In the genomic region with DNA sequence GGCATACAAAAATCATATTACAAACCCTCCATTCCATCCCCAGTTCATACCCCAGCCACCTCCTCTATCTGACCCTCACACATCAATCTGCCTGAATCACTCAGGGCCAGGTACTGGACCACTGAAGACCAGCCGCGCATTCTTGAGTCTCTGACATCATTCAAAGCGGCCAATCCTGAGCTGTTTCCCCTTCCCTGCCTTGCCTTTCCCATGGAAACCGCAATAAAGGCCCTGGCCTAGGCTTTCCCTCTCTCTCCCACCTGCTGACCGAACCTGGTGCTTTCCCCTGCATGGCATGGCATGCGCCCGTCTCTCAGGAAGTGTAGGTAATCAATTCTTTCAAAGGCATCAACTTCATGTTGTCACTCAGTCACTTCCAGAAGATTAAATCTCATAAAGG, we compare ENCODE assay signal across 20 cellular contexts. TPM values are rescaled to one million over a fixed set of nuclear protein-coding genes. Genes with fewer than 3 reads are reported as not detected.
A peak's percentile ranks its signal among the peaks of the same experiment; 100 is the strongest.
DNase-seq lines count a peak whose midpoint lies in the region; FAIRE-seq and TF ChIP-seq lines count a peak whose summit lies in the region.
"Had no signal": no experiment of that assay in that cellular context is flagged by ENCODE, and none has a peak within 500 bp of the region (broad histone marks: within the 10 kb centered on the region; RNA-seq: fewer than 3 reads in every experiment).

No MANE protein-coding gene starts in this region.

- H2BK120ac ChIP-seq in H1 (replicated peaks; ENCODE audit: low read depth, low read length) = no peak overlapping the region

- no peak overlapping the region; the same call in 1 of the 2 replicates for H2BK12ac ChIP-seq in H1 (ENCODE audit: low read depth, low read length)

- H2AFZ ChIP-seq in H1 (ENCODE audit: low read length) (no peak overlapping the region), neural progenitor cell (replicated peaks) (peak overlapping the region; percentile 45)

- H3K14ac ChIP-seq in H1 (ENCODE audit: insufficient read length) = no peak overlapping the region

- H3K4me1 ChIP-seq in BLaER1 = peaks cover 12% of the 10 kb centered on the region; the same call in 1 of the 2 replicates
- H3K4me1 ChIP-seq in HUES48 (ENCODE audit: control insufficient read depth, insufficient read depth, low read length) = peaks cover 7% of the 10 kb centered on the region; the same call in 1 of the 2 replicates
- peaks cover 0 to 6% (median 3%) of the 10 kb centered on the region in 4 experiments; a peak in 5 of 7 replicates for H3K4me1 ChIP-seq in H1 (replicated peaks in 1 of 4; ENCODE audit: control insufficient read depth in 3 of 4, insufficient read depth in 4 of 4, low read length in 3 of 4)
- H3K4me1 ChIP-seq in neural progenitor cell = no peaks in the 10 kb centered on the region
- H3K4me1 ChIP-seq: HAP-1 had no signal

- WGBS in H1 (ENCODE audit: extremely low coverage in 1 of 2, insufficient coverage in 1 of 2, insufficient read length in 1 of 2, insufficient replicate concordance in 2 of 2, low coverage in 1 of 2, low lambda C conversion rate in 2 of 2, missing lambda C conversion rate in 1 of 2), 2 experiments = 81% methylated on average over 7 of the region's 7 CpGs; no CpG with 5 or more reads in 1 of the 2 experiments

- DNase-seq in H1 (ENCODE audit: low read depth in 1 of 2, low spot score in 2 of 2) (no peak), neural progenitor cell (ENCODE audit: low spot score) (no peak), H7 (no peak), LoVo (ENCODE audit: low spot score) (no peak), dedifferentiated amniotic fluid mesenchymal stem cell (ENCODE audit: extremely low spot score) (no peak)
- DNase-seq: C1 segment of cervical spinal cord; CD4-positive, CD25-positive, alpha-beta regulatory T cell; CD8-positive, alpha-beta memory T cell; COR-L47; DMS 273 treated with DMSO at 0.1 percent for 48 hours; DMS53; DND-41; EL; GOT3 had no signal

- CTCF ChIA-PET in H1 (lab: Charles Lee; ENCODE audit: partially characterized antibody) = interaction anchor here (0.7 to 8.3 kb wide), 15 partner anchors 15 to 208 kb away, joined by 3 to 145 read pairs (median 11); a partner anchor contains a TSS

- no peak overlapping the region for H2BK20ac ChIP-seq in H1 (ENCODE audit: low read length)

- no peak overlapping the region for H2BK15ac ChIP-seq in H1 (ENCODE audit: low read length)

- peak overlapping the region; percentile 66; the same call in 1 of the 2 replicates for H2BK5ac ChIP-seq in H1 (ENCODE audit: low read depth, low read length)

- no peaks in the 10 kb centered on the region for H3K36me3 ChIP-seq in BLaER1
- H3K36me3 ChIP-seq in HUES48 (ENCODE audit: control insufficient read depth, insufficient read depth, low read length) = no peaks in the 10 kb centered on the region
- no peaks in the 10 kb centered on the region for H3K36me3 ChIP-seq in H1 (ENCODE audit: control insufficient read depth in 2 of 4, insufficient read depth in 4 of 4, low read length in 3 of 4)
- no peaks in the 10 kb centered on the region for H3K36me3 ChIP-seq in neural progenitor cell
- no peaks in the 10 kb centered on the region for H3K36me3 ChIP-seq in H7 (replicated peaks; ENCODE audit: control insufficient read depth, insufficient read depth, low read length)
- H3K36me3 ChIP-seq: HAP-1 had no signal

- TF ChIP-seq CTCF in H1 (IDR thresholded peaks at IDR 0.05; ENCODE audit: control extremely low read depth in 1 of 3, insufficient read depth in 1 of 3, low read depth in 1 of 3, low read length in 3 of 3) (no peak), neural progenitor cell (IDR thresholded peaks at IDR 0.05) (no peak)

- H3K9me3 ChIP-seq in BLaER1 (no peaks in the 10 kb centered on the region), HUES48 (ENCODE audit: control insufficient read depth, insufficient read depth, low read length) (no peaks in the 10 kb centered on the region), H1 (ENCODE audit: insufficient read depth in 2 of 2, low read depth in 1 of 2, low read length in 1 of 2) (no peaks in the 10 kb centered on the region), neural progenitor cell (ENCODE audit: low read depth) (no peaks in the 10 kb centered on the region)
- H3K9me3 ChIP-seq: A549, HAP-1 had no signal

- no peaks in the 10 kb centered on the region for H3F3A ChIP-seq in neural progenitor cell (ENCODE audit: low read depth)

- no peak overlapping the region for H3K18ac ChIP-seq in H1 (ENCODE audit: extremely low read depth, low read length)

- no peaks in the 10 kb centered on the region for H3K9me3 Mint-ChIP-seq in neural progenitor cell
- H3K9me3 Mint-ChIP-seq: CD4-positive, CD25-positive, alpha-beta regulatory T cell; CD8-positive, alpha-beta memory T cell had no signal

- no peak overlapping the region for H3K23ac ChIP-seq in H1 (ENCODE audit: insufficient read length)

- no peaks in the 10 kb centered on the region for H4K20me1 ChIP-seq in BLaER1
- no peaks in the 10 kb centered on the region for H4K20me1 ChIP-seq in H1 (replicated peaks in 1 of 2; ENCODE audit: control insufficient read depth in 1 of 2, insufficient read depth in 2 of 2, low read length in 2 of 2)
- H4K20me1 ChIP-seq in neural progenitor cell (ENCODE audit: low read depth) = no peaks in the 10 kb centered on the region

- H3K4me1 Mint-ChIP-seq in neural progenitor cell = no peaks in the 10 kb centered on the region
- H3K4me1 Mint-ChIP-seq: CD4-positive, CD25-positive, alpha-beta regulatory T cell; CD8-positive, alpha-beta memory T cell had no signal

- H3K27ac ChIP-seq in BLaER1 = no peak overlapping the region
- peak overlapping the region; percentile 55 for H3K27ac ChIP-seq in HUES48 (ENCODE audit: low read depth, low read length)
- no peak overlapping the region for H3K27ac ChIP-seq in H1 (ENCODE audit: low read depth, low read length)
- no peak overlapping the region for H3K27ac ChIP-seq in neural progenitor cell
- H3K27ac ChIP-seq: 22Rv1, A549 had no signal

- H3K27me3 ChIP-seq in BLaER1 (no peaks in the 10 kb centered on the region), HUES48 (ENCODE audit: control insufficient read depth, insufficient read depth, low read length) (no peaks in the 10 kb centered on the region), H1 (replicated peaks in 1 of 4; ENCODE audit: control insufficient read depth in 3 of 4, extremely low read depth in 1 of 4, insufficient read depth in 3 of 4, low read length in 3 of 4) (no peaks in the 10 kb centered on the region), neural progenitor cell (no peaks in the 10 kb centered on the region), H7 (ENCODE audit: control insufficient read depth, insufficient read depth, low read length) (no peaks in the 10 kb centered on the region)

- FAIRE-seq in H1 (lab: Jason Lieb, UNC) = no peak
- FAIRE-seq: A549, G401.6 had no signal

- TF ChIP-seq RAD21 in H1 (IDR thresholded peaks at IDR 0.05 in 1 of 2, conservative IDR thresholded peaks at IDR 0.05 in 1 of 2; ENCODE audit: low read depth in 2 of 2, low read length in 2 of 2) = no peak

- no peak for TF ChIP-seq POLR2A in H1 (IDR thresholded peaks at IDR 0.05; ENCODE audit: control extremely low read depth in 1 of 2, low read depth in 2 of 2, low read length in 2 of 2)

- H3K4me2 ChIP-seq in BLaER1 (peak overlapping the region; percentile 28; the same call in 1 of the 2 replicates), H1 (ENCODE audit: insufficient read depth in 1 of 2, low read depth in 2 of 2, low read length in 2 of 2) (no peak overlapping the region), neural progenitor cell (no peak overlapping the region)
- H3K4me2 ChIP-seq: A549 had no signal

- H3K36me3 Mint-ChIP-seq in neural progenitor cell = no peaks in the 10 kb centered on the region
- H3K36me3 Mint-ChIP-seq: CD4-positive, CD25-positive, alpha-beta regulatory T cell; CD8-positive, alpha-beta memory T cell had no signal

- no peak overlapping the region for H3K56ac ChIP-seq in H1 (replicated peaks; ENCODE audit: insufficient read length, low read depth, low read length)

- no peaks in the 10 kb centered on the region; the same call in 1 of the 2 replicates for H3K23me2 ChIP-seq in H1 (ENCODE audit: low read depth, low read length)

- no peak overlapping the region for H2AK5ac ChIP-seq in H1 (ENCODE audit: low read depth, low read length)

- no peak for TF ChIP-seq EP300 in H1 (IDR thresholded peaks at IDR 0.05; ENCODE audit: borderline replicate concordance in 1 of 2, low read depth in 2 of 2, low read length in 2 of 2)

- POLR2A ChIA-PET in H1 (lab: Charles Lee; ENCODE audit: partially characterized antibody) = interaction anchor here (1.2 to 1.9 kb wide), 4 partner anchors 20 to 146 kb away, joined by 3 to 4 read pairs (median 3); no protein-coding TSS in a partner anchor

- H3K27ac Mint-ChIP-seq in neural progenitor cell = no peak overlapping the region
- H3K27ac Mint-ChIP-seq: CD4-positive, CD25-positive, alpha-beta regulatory T cell had no signal

- no peak overlapping the region for H4K5ac ChIP-seq in H1 (ENCODE audit: insufficient read length, low read depth, low read length)

- H3K9ac ChIP-seq in BLaER1 (no peak overlapping the region), HUES48 (ENCODE audit: low read depth, low read length) (no peak overlapping the region), H1 (replicated peaks in 1 of 4; ENCODE audit: extremely low read depth in 1 of 4, low read depth in 3 of 4, low read length in 3 of 4) (no peak overlapping the region), neural progenitor cell (no peak overlapping the region)

- H3K27me3 Mint-ChIP-seq in neural progenitor cell (ENCODE audit: insufficient read depth, low read depth) = peaks cover 5% of the 10 kb centered on the region

- H3K79me2 ChIP-seq in H1 (ENCODE audit: control insufficient read depth in 1 of 2, insufficient read depth in 2 of 2, low read length in 2 of 2) (no peaks in the 10 kb centered on the region), neural progenitor cell (ENCODE audit: low read depth) (no peaks in the 10 kb centered on the region)

- no peak overlapping the region for H3K4me3 Mint-ChIP-seq in neural progenitor cell
- H3K4me3 Mint-ChIP-seq: CD4-positive, CD25-positive, alpha-beta regulatory T cell; CD8-positive, alpha-beta memory T cell had no signal

- H3K4me3 ChIP-seq in BLaER1 (no peak overlapping the region), HUES48 (ENCODE audit: low read depth, low read length) (no peak overlapping the region), H1 (ENCODE audit: extremely low read depth in 1 of 4, insufficient read depth in 2 of 4, low read depth in 3 of 4, low read length in 4 of 4) (no peak overlapping the region), neural progenitor cell (no peak overlapping the region), H7 (ENCODE audit: insufficient read depth, low read depth, low read length) (no peak overlapping the region)
- H3K4me3 ChIP-seq: A549, HAP-1 had no signal

- H4K91ac ChIP-seq in H1 (replicated peaks; ENCODE audit: insufficient read length, low read length) = peak overlapping the region; percentile 34

- H3K79me1 ChIP-seq in H1 (ENCODE audit: low read depth, low read length) = no peaks in the 10 kb centered on the region

- H3K4ac ChIP-seq in H1 (replicated peaks; ENCODE audit: insufficient read length, low read depth, low read length) = no peak overlapping the region

- no peak overlapping the region for H4K8ac ChIP-seq in H1 (ENCODE audit: extremely low read depth, insufficient read depth, low read length)

RNA-seq across cellular contexts. Expression of a gene that starts 17.7 kb away (rescaled TPM):
- total RNA-seq in H1 (2021; fragmentation: NEBNext Ultra II Directional; extraction: Animal tissue kit (Norgen Biotek cat#: 25700)) = 38.6 and 46.5 TPM in 2 replicates
- 38.8 and 65.9 TPM in 2 replicates for polyA plus RNA-seq in H1 (2011; rRNA removed)
- 34.6 TPM for polyA plus RNA-seq in H1 (2011; cell fraction: cytosol; rRNA removed)
- 80.2 TPM for polyA plus RNA-seq in H1 (2011; cell fraction: nucleus; rRNA removed)
- polyA plus RNA-seq in H1 (2012, experiment 1 of 2) = 27.1 to 37.2 TPM (median 36.6 TPM) in 4 replicates
- 20.9 TPM for polyA plus RNA-seq in H1 (2012, experiment 2 of 2)
- polyA plus RNA-seq in H1 (2013, experiment 1 of 2) = 20.5 TPM
- polyA plus RNA-seq in H1 (2013, experiment 2 of 2) = 19.6 TPM
- polyA minus RNA-seq in H1 (2011; rRNA and poly(A)+ RNA removed) = 33.3 and 37.0 TPM in 2 replicates
- polyA minus RNA-seq in H1 (2011; cell fraction: cytosol; rRNA and poly(A)+ RNA removed) = 39.9 TPM
- polyA minus RNA-seq in H1 (2011; cell fraction: nucleus; rRNA and poly(A)+ RNA removed) = 68.2 TPM
- 6.7 and 18.0 TPM in 2 replicates for total RNA-seq in neural progenitor cell (ENCODE audit: low replicate concordance)
- 13.2 and 18.0 TPM in 2 replicates for total RNA-seq in H7 (2014; rRNA removed; shearing (Covaris generic))
- total RNA-seq: CD4-positive, CD25-positive, alpha-beta regulatory T cell; CD8-positive, alpha-beta memory T cell had no signal
- polyA plus RNA-seq: A549; CD4-positive, CD25-positive, alpha-beta regulatory T cell; CD8-positive, alpha-beta memory T cell had no signal

RNA-seq across cellular contexts. Expression of a gene that starts 49.6 kb away (rescaled TPM):
- total RNA-seq in H1 (2021; fragmentation: NEBNext Ultra II Directional; extraction: Animal tissue kit (Norgen Biotek cat#: 25700)) = not detected in 2 replicates
- polyA plus RNA-seq in H1 (2011; rRNA removed) = not detected in 2 replicates
- not detected for polyA plus RNA-seq in H1 (2011; cell fraction: cytosol; rRNA removed)
- not detected for polyA plus RNA-seq in H1 (2011; cell fraction: nucleus; rRNA removed)
- not detected in 4 replicates for polyA plus RNA-seq in H1 (2012, experiment 1 of 2)
- not detected for polyA plus RNA-seq in H1 (2012, experiment 2 of 2)
- polyA plus RNA-seq in H1 (2013, experiment 1 of 2) = 0.08 TPM
- not detected for polyA plus RNA-seq in H1 (2013, experiment 2 of 2)
- polyA minus RNA-seq in H1 (2011; rRNA and poly(A)+ RNA removed) = not detected in 2 replicates
- polyA minus RNA-seq in H1 (2011; cell fraction: cytosol; rRNA and poly(A)+ RNA removed) = not detected
- polyA minus RNA-seq in H1 (2011; cell fraction: nucleus; rRNA and poly(A)+ RNA removed) = not detected
- total RNA-seq in neural progenitor cell (ENCODE audit: low replicate concordance) = not detected in 2 replicates
- total RNA-seq in H7 (2014; rRNA removed; shearing (Covaris generic)) = not detected in 2 replicates
- total RNA-seq: CD4-positive, CD25-positive, alpha-beta regulatory T cell; CD8-positive, alpha-beta memory T cell had no signal
- polyA plus RNA-seq: CD4-positive, CD25-positive, alpha-beta regulatory T cell; CD8-positive, alpha-beta memory T cell had no signal
